In the genomic region with DNA sequence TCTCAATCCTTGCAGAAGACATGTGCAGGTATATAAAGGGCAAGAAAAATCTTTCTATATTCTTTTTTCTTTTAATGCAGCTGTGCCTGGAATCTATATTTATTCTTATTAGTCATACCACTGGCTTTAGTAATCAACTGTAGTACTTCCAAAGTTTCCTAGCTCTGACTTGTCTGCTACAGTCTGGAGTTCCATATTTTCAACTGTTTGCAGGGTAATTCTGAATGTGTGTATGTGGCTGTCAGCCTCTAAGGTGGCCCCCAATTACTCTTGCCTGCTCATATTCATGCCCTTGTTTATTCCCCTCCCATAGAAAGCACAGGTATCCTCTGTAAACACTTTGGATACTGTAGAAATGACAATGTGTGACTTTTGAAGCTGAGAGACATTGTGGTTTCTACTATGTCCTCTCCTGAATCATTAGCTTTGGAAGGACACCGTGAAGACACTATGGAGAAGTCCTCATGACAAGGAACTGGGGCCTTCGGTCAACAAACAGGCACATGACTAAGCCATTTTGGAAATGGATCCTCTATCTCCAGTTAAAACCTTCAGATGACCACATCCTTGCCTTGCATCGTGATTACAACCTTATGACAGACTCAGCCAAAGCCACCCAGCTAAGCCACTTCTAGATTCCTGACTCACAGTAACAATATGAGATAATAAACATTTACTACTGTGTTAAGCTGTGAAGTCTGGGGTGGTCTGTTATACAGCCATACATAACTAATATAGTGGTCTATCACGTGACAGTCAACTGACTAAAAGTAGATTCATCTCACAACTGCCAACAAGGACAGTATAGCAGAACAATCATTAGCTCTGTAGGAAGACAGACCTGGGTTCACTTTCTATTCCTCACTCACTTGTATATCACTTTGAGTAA, we compare ENCODE assay signal across 1 cellular context.
A peak's percentile ranks its signal among the peaks of the same experiment; 100 is the strongest.
TF ChIP-seq lines count a peak whose summit lies in the region.

No MANE protein-coding gene starts in this region.

TF ChIP-seq in K562, 482 proteins besides CTCF, POLR2A, EP300 and RAD21 (continued from another document and continues in another):
- TF ChIP-seq ZBTB40 (IDR thresholded peaks at IDR 0.05) (no peak), ZBTB40 (CRISPR knock-in tag; IDR thresholded peaks at IDR 0.05) (no peak), ZFP36 (IDR thresholded peaks at IDR 0.05; ENCODE audit: low read depth, low read length, partially characterized antibody) (no peak), ZBTB17 (CRISPR knock-in tag; IDR thresholded peaks at IDR 0.05) (no peak; the same call in none of the 2 replicates), SRF (CRISPR knock-in tag; IDR thresholded peaks at IDR 0.05) (0 out of 4 replicates have a peak, but pooled peaks of 1 of the 2 experiments have one; percentile 46), TGIF2 (CRISPR knock-in tag; IDR thresholded peaks at IDR 0.05) (no peak), ELK1 (CRISPR knock-in tag; IDR thresholded peaks at IDR 0.05) (no peak), PURB (CRISPR knock-in tag; IDR thresholded peaks at IDR 0.05; ENCODE audit: low read depth) (no peak), GATAD2A (IDR thresholded peaks at IDR 0.05) (no peak), DLX4 (CRISPR knock-in tag; IDR thresholded peaks at IDR 0.05) (no peak), GTF2F1 (IDR thresholded peaks at IDR 0.05; ENCODE audit: low read depth, low read length) (no peak), JUNB (CRISPR knock-in tag; conservative IDR thresholded peaks at IDR 0.05) (no peak), SRSF7 (optimal IDR thresholded peaks at IDR 0.05; ENCODE audit: low read depth, low read length) (no peak), CAMTA2 (CRISPR knock-in tag; conservative IDR thresholded peaks at IDR 0.05) (no peak), ZNF232 (CRISPR knock-in tag; IDR thresholded peaks at IDR 0.05) (no peak), ZNF436 (CRISPR knock-in tag; IDR thresholded peaks at IDR 0.05) (no peak), NFE2L1 (tag; IDR thresholded peaks at IDR 0.05; ENCODE audit: borderline replicate concordance, low read depth) (peak; percentile 43; the same call in 1 of the 2 replicates), ZNF324 (CRISPR knock-in tag; IDR thresholded peaks at IDR 0.05) (0 out of 2 replicates have a peak, but pooled peaks have one; percentile 22), ZNF384 (IDR thresholded peaks at IDR 0.05; ENCODE audit: low read depth, low read length) (no peak), RHOXF2B (CRISPR knock-in tag; conservative IDR thresholded peaks at IDR 0.05) (no peak), ILK (tag; IDR thresholded peaks at IDR 0.05; ENCODE audit: borderline replicate concordance, low read depth) (no peak), CBX3 (IDR thresholded peaks at IDR 0.05; ENCODE audit: borderline replicate concordance in 1 of 2, low read length in 2 of 2) (peak in 1 of 2 experiments; percentile 70; a peak in 1 of 3 replicates), DMBX1 (CRISPR knock-in tag; IDR thresholded peaks at IDR 0.05; ENCODE audit: borderline replicate concordance) (peak; percentile 95), DACH1 (IDR thresholded peaks at IDR 0.05; ENCODE audit: partially characterized antibody) (no peak), MTA3 (IDR thresholded peaks at IDR 0.05; ENCODE audit: borderline replicate concordance) (no peak), STAT6 (CRISPR knock-in tag; IDR thresholded peaks at IDR 0.05) (no peak; the same call in 1 of the 2 replicates), ZNF764 (CRISPR knock-in tag; IDR thresholded peaks at IDR 0.05; ENCODE audit: low read depth) (no peak; the same call in 1 of the 2 replicates), SP2 (IDR thresholded peaks at IDR 0.05; ENCODE audit: extremely low read depth, low read depth, low read length, poor library complexity, severe bottlenecking) (no peak), DPF2 (IDR thresholded peaks at IDR 0.05) (peak; percentile 93), MTF1 (CRISPR knock-in tag; IDR thresholded peaks at IDR 0.05; ENCODE audit: borderline replicate concordance) (no peak), ZNF589 (CRISPR knock-in tag; IDR thresholded peaks at IDR 0.05; ENCODE audit: low read depth) (peak; percentile 99), TAF9B (IDR thresholded peaks at IDR 0.05; ENCODE audit: partially characterized antibody) (peak; percentile 11), EZH2 (IDR thresholded peaks at IDR 0.05; ENCODE audit: borderline replicate concordance, low read depth, low read length) (no peak), ZNF551 (CRISPR knock-in tag; IDR thresholded peaks at IDR 0.05) (no peak), ZC3H8 (IDR thresholded peaks at IDR 0.05) (no peak)
- TF ChIP-seq, protein P1, sequence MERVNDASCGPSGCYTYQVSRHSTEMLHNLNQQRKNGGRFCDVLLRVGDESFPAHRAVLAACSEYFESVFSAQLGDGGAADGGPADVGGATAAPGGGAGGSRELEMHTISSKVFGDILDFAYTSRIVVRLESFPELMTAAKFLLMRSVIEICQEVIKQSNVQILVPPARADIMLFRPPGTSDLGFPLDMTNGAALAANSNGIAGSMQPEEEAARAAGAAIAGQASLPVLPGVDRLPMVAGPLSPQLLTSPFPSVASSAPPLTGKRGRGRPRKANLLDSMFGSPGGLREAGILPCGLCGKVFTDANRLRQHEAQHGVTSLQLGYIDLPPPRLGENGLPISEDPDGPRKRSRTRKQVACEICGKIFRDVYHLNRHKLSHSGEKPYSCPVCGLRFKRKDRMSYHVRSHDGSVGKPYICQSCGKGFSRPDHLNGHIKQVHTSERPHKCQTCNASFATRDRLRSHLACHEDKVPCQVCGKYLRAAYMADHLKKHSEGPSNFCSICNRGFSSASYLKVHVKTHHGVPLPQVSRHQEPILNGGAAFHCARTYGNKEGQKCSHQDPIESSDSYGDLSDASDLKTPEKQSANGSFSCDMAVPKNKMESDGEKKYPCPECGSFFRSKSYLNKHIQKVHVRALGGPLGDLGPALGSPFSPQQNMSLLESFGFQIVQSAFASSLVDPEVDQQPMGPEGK (CRISPR knock-in tag; IDR thresholded peaks at IDR 0.05; ENCODE audit: borderline replicate concordance) = no peak
- TF ChIP-seq, protein P2, sequence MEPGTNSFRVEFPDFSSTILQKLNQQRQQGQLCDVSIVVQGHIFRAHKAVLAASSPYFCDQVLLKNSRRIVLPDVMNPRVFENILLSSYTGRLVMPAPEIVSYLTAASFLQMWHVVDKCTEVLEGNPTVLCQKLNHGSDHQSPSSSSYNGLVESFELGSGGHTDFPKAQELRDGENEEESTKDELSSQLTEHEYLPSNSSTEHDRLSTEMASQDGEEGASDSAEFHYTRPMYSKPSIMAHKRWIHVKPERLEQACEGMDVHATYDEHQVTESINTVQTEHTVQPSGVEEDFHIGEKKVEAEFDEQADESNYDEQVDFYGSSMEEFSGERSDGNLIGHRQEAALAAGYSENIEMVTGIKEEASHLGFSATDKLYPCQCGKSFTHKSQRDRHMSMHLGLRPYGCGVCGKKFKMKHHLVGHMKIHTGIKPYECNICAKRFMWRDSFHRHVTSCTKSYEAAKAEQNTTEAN (CRISPR knock-in tag; IDR thresholded peaks at IDR 0.05) = no peak
- TF ChIP-seq, protein P3, sequence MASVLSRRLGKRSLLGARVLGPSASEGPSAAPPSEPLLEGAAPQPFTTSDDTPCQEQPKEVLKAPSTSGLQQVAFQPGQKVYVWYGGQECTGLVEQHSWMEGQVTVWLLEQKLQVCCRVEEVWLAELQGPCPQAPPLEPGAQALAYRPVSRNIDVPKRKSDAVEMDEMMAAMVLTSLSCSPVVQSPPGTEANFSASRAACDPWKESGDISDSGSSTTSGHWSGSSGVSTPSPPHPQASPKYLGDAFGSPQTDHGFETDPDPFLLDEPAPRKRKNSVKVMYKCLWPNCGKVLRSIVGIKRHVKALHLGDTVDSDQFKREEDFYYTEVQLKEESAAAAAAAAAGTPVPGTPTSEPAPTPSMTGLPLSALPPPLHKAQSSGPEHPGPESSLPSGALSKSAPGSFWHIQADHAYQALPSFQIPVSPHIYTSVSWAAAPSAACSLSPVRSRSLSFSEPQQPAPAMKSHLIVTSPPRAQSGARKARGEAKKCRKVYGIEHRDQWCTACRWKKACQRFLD (CRISPR knock-in tag; IDR thresholded peaks at IDR 0.05) = peak; percentile 99
- TF ChIP-seq, protein P4, sequence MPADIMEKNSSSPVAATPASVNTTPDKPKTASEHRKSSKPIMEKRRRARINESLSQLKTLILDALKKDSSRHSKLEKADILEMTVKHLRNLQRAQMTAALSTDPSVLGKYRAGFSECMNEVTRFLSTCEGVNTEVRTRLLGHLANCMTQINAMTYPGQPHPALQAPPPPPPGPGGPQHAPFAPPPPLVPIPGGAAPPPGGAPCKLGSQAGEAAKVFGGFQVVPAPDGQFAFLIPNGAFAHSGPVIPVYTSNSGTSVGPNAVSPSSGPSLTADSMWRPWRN (IDR thresholded peaks at IDR 0.05; ENCODE audit: low read depth) = no peak
